Comparison of ENCODE assay signal across 27 cellular contexts in genomic region chr21:46128983-46129571, GRCh38. TPM values are rescaled to one million over a fixed set of nuclear protein-coding genes. Genes with fewer than 3 reads are reported as not detected.
A peak's percentile ranks its signal among the peaks of the same experiment; 100 is the strongest.
DNase-seq lines count a peak whose midpoint lies in the region; ATAC-seq, FAIRE-seq and TF ChIP-seq lines count a peak whose summit lies in the region.
"Had no signal": no experiment of that assay in that cellular context is flagged by ENCODE, and none has a peak within 500 bp of the region (broad histone marks: within the 10 kb centered on the region; RNA-seq: fewer than 3 reads in every experiment).

No MANE protein-coding gene starts in this region.

- no peak overlapping the region for H3K4me3 Mint-ChIP-seq in GM23338
- no peak overlapping the region for H3K4me3 Mint-ChIP-seq in glutamatergic neuron (ENCODE audit: unreplicated experiment)
- no peak overlapping the region for H3K4me3 Mint-ChIP-seq in osteocyte (ENCODE audit: unreplicated experiment)
- H3K4me3 Mint-ChIP-seq: activated CD4-positive, alpha-beta T cell treated with anti-CD3 and anti-CD28 coated beads, Interleukin-2, amount 10 ng/mL, durations not matched to agents 7 days and 5 days; activated naive CD8-positive, alpha-beta T cell treated with anti-CD3 and anti-CD28 coated beads for 36 hours; naive thymus-derived CD4-positive, alpha-beta T cell had no signal

- TF ChIP-seq CTCF in GM23338 (conservative IDR thresholded peaks at IDR 0.05; ENCODE audit: low read depth in 2 of 2): no peak
- TF ChIP-seq CTCF in glutamatergic neuron (IDR thresholded peaks at IDR 0.05; ENCODE audit: partially characterized antibody, unreplicated experiment): no peak
- TF ChIP-seq CTCF in kidney (IDR thresholded peaks at IDR 0.05; ENCODE audit: borderline replicate concordance, extremely low read depth, insufficient read depth): no peak
- no peak for TF ChIP-seq CTCF in osteocyte (IDR thresholded peaks at IDR 0.05)

- H3K4me1 Mint-ChIP-seq in GM23338 (peaks cover 4% of the 10 kb centered on the region; the same call in 2 of the 3 replicates), glutamatergic neuron (ENCODE audit: low read depth, unreplicated experiment) (no peaks in the 10 kb centered on the region), osteocyte (ENCODE audit: unreplicated experiment) (no peaks in the 10 kb centered on the region)
- H3K4me1 Mint-ChIP-seq: activated CD4-positive, alpha-beta T cell treated with anti-CD3 and anti-CD28 coated beads, Interleukin-2, amount 10 ng/mL, durations not matched to agents 7 days and 5 days; activated naive CD8-positive, alpha-beta T cell treated with anti-CD3 and anti-CD28 coated beads for 36 hours had no signal

- no peaks in the 10 kb centered on the region for H3K9me3 Mint-ChIP-seq in GM23338
- H3K9me3 Mint-ChIP-seq in glutamatergic neuron (ENCODE audit: unreplicated experiment): no peaks in the 10 kb centered on the region
- no peaks in the 10 kb centered on the region for H3K9me3 Mint-ChIP-seq in osteocyte (ENCODE audit: unreplicated experiment)
- H3K9me3 Mint-ChIP-seq: activated CD4-positive, alpha-beta T cell treated with anti-CD3 and anti-CD28 coated beads, Interleukin-2, amount 10 ng/mL, durations not matched to agents 7 days and 5 days; activated naive CD8-positive, alpha-beta T cell treated with anti-CD3 and anti-CD28 coated beads for 36 hours; activated T-helper 2 cell treated with anti-CD3 and anti-CD28 coated beads, Interferon-gamma antibody, Interleukin-2, Interleukin-4, amounts not matched to agents 10 μg/mL and 5 μg/mL and 100 μg/mL, durations not matched to agents 14 hours and 24 hours and 36 hours; naive thymus-derived CD4-positive, alpha-beta T cell had no signal

- no peaks in the 10 kb centered on the region for H3K9me3 ChIP-seq in kidney (ENCODE audit: control insufficient read depth in 1 of 2, low read length in 2 of 2)
- H3K9me3 ChIP-seq in effector memory CD4-positive, alpha-beta T cell (ENCODE audit: control insufficient read depth, low read length): no peaks in the 10 kb centered on the region
- H3K9me3 ChIP-seq: A549, BE2C had no signal

- no peaks in the 10 kb centered on the region for H3K79me2 ChIP-seq in GM23338 (replicated peaks; ENCODE audit: insufficient read depth)

- H3K27ac ChIP-seq in GM23338 (ENCODE audit: low read depth) (no peak overlapping the region), kidney (ENCODE audit: low read depth in 2 of 2, low read length in 2 of 2) (no peak overlapping the region)
- no peak overlapping the region for H3K27ac ChIP-seq in effector memory CD4-positive, alpha-beta T cell (ENCODE audit: insufficient read depth, low read length, poor library complexity, severe bottlenecking)
- H3K27ac ChIP-seq: A549, HL-60 had no signal

- peak overlapping the region; percentile 26; the same call in 1 of the 2 replicates for H3K27ac Mint-ChIP-seq in GM23338
- H3K27ac Mint-ChIP-seq in glutamatergic neuron (ENCODE audit: unreplicated experiment): no peak overlapping the region
- peak overlapping the region; percentile 57 for H3K27ac Mint-ChIP-seq in osteocyte (ENCODE audit: unreplicated experiment)
- H3K27ac Mint-ChIP-seq: activated CD4-positive, alpha-beta T cell treated with anti-CD3 and anti-CD28 coated beads, Interleukin-2, amount 10 ng/mL, durations not matched to agents 7 days and 5 days; activated naive CD8-positive, alpha-beta T cell treated with anti-CD3 and anti-CD28 coated beads for 36 hours; activated T-helper 2 cell treated with anti-CD3 and anti-CD28 coated beads, Interferon-gamma antibody, Interleukin-2, Interleukin-4, amounts not matched to agents 10 μg/mL and 5 μg/mL and 100 μg/mL, durations not matched to agents 14 hours and 24 hours and 36 hours; naive thymus-derived CD4-positive, alpha-beta T cell; progenitor cell of endocrine pancreas had no signal

- no peaks in the 10 kb centered on the region for H3K36me3 ChIP-seq in GM23338 (ENCODE audit: insufficient read depth)
- no peaks in the 10 kb centered on the region for H3K36me3 ChIP-seq in kidney (ENCODE audit: control insufficient read depth in 1 of 2, insufficient read depth in 2 of 2, low read length in 2 of 2)
- no peaks in the 10 kb centered on the region for H3K36me3 ChIP-seq in effector memory CD4-positive, alpha-beta T cell (ENCODE audit: control insufficient read depth, insufficient read depth, low read length)
- H3K36me3 ChIP-seq: BE2C had no signal

- no peak overlapping the region for H3K9ac ChIP-seq in kidney (ENCODE audit: low read length in 2 of 2)

- no peaks in the 10 kb centered on the region for H3K27me3 ChIP-seq in GM23338 (ENCODE audit: insufficient read depth)
- H3K27me3 ChIP-seq in effector memory CD4-positive, alpha-beta T cell (replicated peaks; ENCODE audit: control insufficient read depth, insufficient read depth, low read length, poor library complexity, severe bottlenecking): no peaks in the 10 kb centered on the region
- H3K27me3 ChIP-seq: BE2C had no signal

- H3K4me2 ChIP-seq in GM23338: no peak overlapping the region
- H3K4me2 ChIP-seq: A549 had no signal

- no peak overlapping the region for H3K4me3 ChIP-seq in GM23338
- H3K4me3 ChIP-seq in kidney (ENCODE audit: low read length in 2 of 2): no peak overlapping the region
- H3K4me3 ChIP-seq in effector memory CD4-positive, alpha-beta T cell (ENCODE audit: insufficient read depth, low read depth, low read length, poor library complexity, severe bottlenecking): no peak overlapping the region
- H3K4me3 ChIP-seq: A549 had no signal

- H3K27me3 Mint-ChIP-seq in GM23338 (ENCODE audit: insufficient read depth, low read depth, poor library complexity): peaks cover 9% of the 10 kb centered on the region
- H3K27me3 Mint-ChIP-seq in glutamatergic neuron (ENCODE audit: unreplicated experiment): peaks cover 5% of the 10 kb centered on the region
- H3K27me3 Mint-ChIP-seq in osteocyte (ENCODE audit: unreplicated experiment): no peaks in the 10 kb centered on the region
- H3K27me3 Mint-ChIP-seq: activated CD4-positive, alpha-beta T cell treated with anti-CD3 and anti-CD28 coated beads, Interleukin-2, amount 10 ng/mL, durations not matched to agents 7 days and 5 days; activated naive CD8-positive, alpha-beta T cell treated with anti-CD3 and anti-CD28 coated beads for 36 hours; naive thymus-derived CD4-positive, alpha-beta T cell; progenitor cell of endocrine pancreas had no signal

- no peaks in the 10 kb centered on the region for H3K36me3 Mint-ChIP-seq in GM23338 (ENCODE audit: low read depth)
- no peaks in the 10 kb centered on the region for H3K36me3 Mint-ChIP-seq in glutamatergic neuron (ENCODE audit: unreplicated experiment)
- H3K36me3 Mint-ChIP-seq in osteocyte (ENCODE audit: unreplicated experiment): peaks cover 11% of the 10 kb centered on the region
- H3K36me3 Mint-ChIP-seq: activated naive CD8-positive, alpha-beta T cell treated with anti-CD3 and anti-CD28 coated beads for 36 hours; naive thymus-derived CD4-positive, alpha-beta T cell had no signal

- FAIRE-seq in kidney (lab: Jason Lieb, UNC): no peak
- FAIRE-seq: A549 had no signal

- intact Hi-C loops in kidney (cut with DNase I): no loop called here

- peak; percentile 24 for ATAC-seq in GM23338
- no peak for ATAC-seq in HG03439 (IDR thresholded peaks at IDR 0.05; ENCODE audit: unreplicated experiment)
- ATAC-seq: A549; esophagus mucosa; naive thymus-derived CD4-positive, alpha-beta T cell had no signal

- H3K4me1 ChIP-seq in GM23338 (ENCODE audit: insufficient read depth) (no peaks in the 10 kb centered on the region), kidney (ENCODE audit: control insufficient read depth in 1 of 2, insufficient read depth in 1 of 2, low read depth in 1 of 2, low read length in 2 of 2) (no peaks in the 10 kb centered on the region)
- no peaks in the 10 kb centered on the region for H3K4me1 ChIP-seq in effector memory CD4-positive, alpha-beta T cell (ENCODE audit: control insufficient read depth, insufficient read depth, low read length, poor library complexity, severe bottlenecking)
- H3K4me1 ChIP-seq: A549, BE2C had no signal

- H4K20me1 ChIP-seq in GM23338 (replicated peaks; ENCODE audit: insufficient read depth): no peaks in the 10 kb centered on the region

- H3K9me2 ChIP-seq in GM23338 (ENCODE audit: insufficient read depth): no peaks in the 10 kb centered on the region

- H2AFZ ChIP-seq in GM23338: no peak overlapping the region

- no peaks in the 10 kb centered on the region for H3F3A ChIP-seq in GM23338 (replicated peaks; ENCODE audit: low read depth)

- DNase-seq in GM23338 (ENCODE audit: low spot score) (no peak), glutamatergic neuron (peak; percentile 22), kidney (peak; percentile 73), osteocyte (ENCODE audit: extremely low spot score, unreplicated experiment) (no peak), NCI-H1092 (lab: John Stamatoyannopoulos, UW) (no peak), A172 (ENCODE audit: low spot score) (no peak)
- DNase-seq in effector memory CD4-positive, alpha-beta T cell: no peak
- DNase-seq: activated CD4-positive, alpha-beta T cell treated with anti-CD3 and anti-CD28 coated beads, Interleukin-2, amount 10 ng/mL, durations not matched to agents 7 days and 5 days; activated naive CD8-positive, alpha-beta T cell treated with anti-CD3 and anti-CD28 coated beads for 36 hours; COR-L47; effector CD8-positive, alpha-beta T cell; HCEC 1CT; mammary epithelial cell; naive thymus-derived CD4-positive, alpha-beta T cell; NCI-H1436 treated with DMSO at 0.1 percent for 48 hours; OCI-M1; SHP77 treated with DMSO at 0.1 percent for 48 hours; stimulated activated CD4-positive, alpha-beta T cell treated with anti-CD3 and anti-CD28 coated beads, Interleukin-12 subunit alpha, Interleukin-12 subunit beta, amount 100 ng/mL, for 4 hours had no signal

RNA-seq across cellular contexts. Expression of gene FTCD, which starts 26.3 kb away (rescaled TPM):
- total RNA-seq in GM23338 (2014; rRNA removed; shearing (Covaris generic)): 0.90 and 3.3 TPM in 2 replicates
- polyA plus RNA-seq in GM23338 (2016; fragmentation: Nextera tagmentation; extraction: Ambion mirVana) (2.3 and 2.6 TPM in 2 replicates), kidney (ENCODE audit: insufficient read depth, low read depth, low replicate concordance) (273 TPM)
- total RNA-seq in glutamatergic neuron (ENCODE audit: unreplicated experiment) (13.4 TPM), kidney (51.6 TPM), osteocyte (2.3 and 2.5 TPM in 2 replicates)
- 0.45 TPM in 1 of 2 replicates, not detected in the other for total RNA-seq in A172 (2014; rRNA removed; shearing (Covaris generic))
- total RNA-seq: activated CD4-positive, alpha-beta T cell treated with anti-CD3 and anti-CD28 coated beads, Interleukin-2, amount 10 ng/mL, durations not matched to agents 7 days and 5 days; MCF 10A; T-helper 1 cell treated with Interleukin-12 subunit alpha and Interleukin-12 subunit beta and Interleukin-4 antibody, amounts not matched to agents 30 ng/mL and 1 ng/mL, for 36 hours had no signal
- polyA plus RNA-seq: A549; mammary epithelial cell; naive thymus-derived CD4-positive, alpha-beta T cell had no signal

RNA-seq across cellular contexts. Expression of gene COL6A2, which starts 31.2 kb away (rescaled TPM):
- 68.5 and 89.2 TPM in 2 replicates for total RNA-seq in GM23338 (2014; rRNA removed; shearing (Covaris generic))
- polyA plus RNA-seq in GM23338 (2016; fragmentation: Nextera tagmentation; extraction: Ambion mirVana) (28.4 and 31.8 TPM in 2 replicates), kidney (ENCODE audit: insufficient read depth, low read depth, low replicate concordance) (52.4 TPM)
- total RNA-seq in glutamatergic neuron (ENCODE audit: unreplicated experiment) (55.2 TPM), kidney (174 TPM), osteocyte (1,821 and 1,951 TPM in 2 replicates)
- total RNA-seq in A172 (2014; rRNA removed; shearing (Covaris generic)): 163 and 221 TPM in 2 replicates

RNA-seq across cellular contexts. Expression of gene SPATC1L, which starts 55.2 kb away (rescaled TPM):
- total RNA-seq in GM23338 (2014; rRNA removed; shearing (Covaris generic)): 30.7 and 37.6 TPM in 2 replicates
- polyA plus RNA-seq in GM23338 (2016; fragmentation: Nextera tagmentation; extraction: Ambion mirVana): 69.6 and 70.2 TPM in 2 replicates
- 58.7 TPM for total RNA-seq in glutamatergic neuron (ENCODE audit: unreplicated experiment)
- 8.7 TPM for total RNA-seq in kidney
- polyA plus RNA-seq in kidney (ENCODE audit: insufficient read depth, low read depth, low replicate concordance): 3.7 TPM
- total RNA-seq in osteocyte: 17.5 and 18.9 TPM in 2 replicates
- total RNA-seq in A172 (2014; rRNA removed; shearing (Covaris generic)): 13.9 and 16.0 TPM in 2 replicates

Comparison
In these comparisons a context has a peak if more than half of its experiments do, and no peak if none do; other contexts are left out.
1. DNase-seq: peak in glutamatergic neuron (single experiment) and kidney (single experiment); none in GM23338 (single experiment), osteocyte (single experiment), NCI-H1092 (single experiment), A172 (single experiment) and effector memory CD4-positive, alpha-beta T cell (0 of 3).